Comparison of ENCODE assay signal across 9 cellular contexts in the genomic region with DNA sequence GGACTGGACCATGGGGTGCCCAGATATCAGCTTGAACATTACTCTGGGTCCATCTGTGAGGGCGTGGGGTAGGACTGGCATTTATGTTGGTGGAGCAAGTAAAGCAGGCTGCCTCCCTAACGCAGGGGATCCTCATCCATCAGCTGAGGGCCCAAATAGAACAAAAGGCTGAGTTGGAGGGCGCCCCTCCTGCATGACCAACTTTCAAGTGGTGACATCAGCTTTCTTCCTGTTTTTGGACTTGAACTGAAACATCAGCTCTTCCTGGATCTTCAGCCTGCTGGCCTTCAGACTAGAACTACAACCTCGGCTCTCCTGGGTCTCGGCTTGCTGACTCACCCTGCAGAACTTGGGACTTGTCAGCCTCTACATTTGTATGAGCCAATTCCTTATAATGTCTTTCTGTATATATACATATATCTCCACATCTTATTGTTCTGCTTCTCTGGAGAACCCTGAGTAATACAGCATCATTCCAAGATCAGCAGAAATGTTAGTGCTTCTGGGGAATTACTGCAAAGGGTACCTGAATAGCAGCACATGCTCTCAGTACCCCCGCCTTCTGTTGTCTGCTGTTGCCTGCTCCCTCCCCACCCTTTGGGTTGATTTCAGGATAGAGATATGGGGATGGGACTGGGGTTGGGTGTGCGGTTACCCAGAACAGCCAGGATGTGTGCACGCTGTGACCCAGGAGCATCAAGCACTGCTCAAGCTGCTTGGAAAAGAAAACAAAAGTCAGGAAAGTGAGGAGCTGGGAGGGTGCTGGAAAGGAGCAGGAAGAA. TPM values are rescaled to one million over a fixed set of nuclear protein-coding genes. Genes with fewer than 3 reads are reported as not detected.
DNase-seq lines count a peak whose midpoint lies in the region; ATAC-seq and TF ChIP-seq lines count a peak whose summit lies in the region.
"Had no signal": no experiment of that assay in that cellular context is flagged by ENCODE, and none has a peak within 500 bp of the region (broad histone marks: within the 10 kb centered on the region; RNA-seq: fewer than 3 reads in every experiment).

No MANE protein-coding gene starts in this region.

- H3K4me1 Mint-ChIP-seq in activated CD8-positive, alpha-beta T cell treated with anti-CD3 and anti-CD28 coated beads, Interleukin-2, amount 10 ng/mL, durations not matched to agents 7 days and 5 days (ENCODE audit: low read depth): peaks cover 64% of the 10 kb centered on the region

- peak overlapping the region; percentile 72 for H3K27ac ChIP-seq in BLaER1
- H3K27ac ChIP-seq in left lung: peak overlapping the region in 1 of 2 donors; percentile 84
- H3K27ac ChIP-seq in effector memory CD4-positive, alpha-beta T cell (ENCODE audit: insufficient read depth, low read length, poor library complexity, severe bottlenecking): no peak overlapping the region

- H3K4me3 ChIP-seq in BLaER1: no peak overlapping the region
- no peak overlapping the region for H3K4me3 ChIP-seq in left lung
- H3K4me3 ChIP-seq in effector memory CD4-positive, alpha-beta T cell (ENCODE audit: insufficient read depth, low read depth, low read length, poor library complexity, severe bottlenecking): no peak overlapping the region
- H3K4me3 ChIP-seq: coronary artery had no signal

- in situ Hi-C loops in KBM-7 (cut with MboI; ENCODE audit: low pct_unique_long_range_greater_than_20kb, low sequenced_read_pairs): no loop called here

- H3K4me2 ChIP-seq in BLaER1: peak overlapping the region; percentile 68

- H3K27ac Mint-ChIP-seq in activated CD8-positive, alpha-beta T cell treated with anti-CD3 and anti-CD28 coated beads, Interleukin-2, amount 10 ng/mL, durations not matched to agents 7 days and 5 days: peak overlapping the region; percentile 76

- no peak for TF ChIP-seq CTCF in left lung (IDR thresholded peaks at IDR 0.05)

- peaks cover 59% of the 10 kb centered on the region for H3K4me1 ChIP-seq in BLaER1
- H3K4me1 ChIP-seq in left lung: peaks cover 4 to 78% of the 10 kb centered on the region in 2 donors
- H3K4me1 ChIP-seq in effector memory CD4-positive, alpha-beta T cell (ENCODE audit: control insufficient read depth, insufficient read depth, low read length, poor library complexity, severe bottlenecking): peaks cover 21% of the 10 kb centered on the region

- peak overlapping the region; percentile 38; the same call in 1 of the 2 replicates for H3K9ac ChIP-seq in BLaER1

- intact Hi-C loops in left lung (cut with DNase I): no loop called here

- POLR2A ChIA-PET in activated CD8-positive, alpha-beta T cell treated with anti-CD3 and anti-CD28 coated beads, Interleukin-2, amount 10 ng/mL, durations not matched to agents 7 days and 5 days (lab: Charles Lee): interaction anchor here (1.1 kb wide), 1 partner anchor 13 kb away, joined by 3 read pairs; no protein-coding TSS in a partner anchor

- H3K36me3 ChIP-seq in BLaER1: peaks cover 16% of the 10 kb centered on the region
- H3K36me3 ChIP-seq in left lung: peaks cover 0 to 9% of the 10 kb centered on the region in 2 donors
- H3K36me3 ChIP-seq in effector memory CD4-positive, alpha-beta T cell (ENCODE audit: control insufficient read depth, insufficient read depth, low read length): peaks cover 6% of the 10 kb centered on the region

- no peaks in the 10 kb centered on the region for H3K27me3 Mint-ChIP-seq in activated CD8-positive, alpha-beta T cell treated with anti-CD3 and anti-CD28 coated beads, Interleukin-2, amount 10 ng/mL, durations not matched to agents 7 days and 5 days (ENCODE audit: low read depth)

- H4K20me1 ChIP-seq in BLaER1: no peaks in the 10 kb centered on the region

- H3K4me3 Mint-ChIP-seq in activated CD8-positive, alpha-beta T cell treated with anti-CD3 and anti-CD28 coated beads, Interleukin-2, amount 10 ng/mL, durations not matched to agents 7 days and 5 days: no peak overlapping the region

- H3K27me3 ChIP-seq in BLaER1 (no peaks in the 10 kb centered on the region), left lung (no peaks in the 10 kb centered on the region)
- H3K27me3 ChIP-seq in effector memory CD4-positive, alpha-beta T cell (replicated peaks; ENCODE audit: control insufficient read depth, insufficient read depth, low read length, poor library complexity, severe bottlenecking): no peaks in the 10 kb centered on the region

- ATAC-seq in activated CD8-positive, alpha-beta T cell treated with anti-CD3 and anti-CD28 coated beads, Interleukin-2, amount 10 ng/mL, durations not matched to agents 7 days and 5 days: no peak
- ATAC-seq in left lung (peak; percentile 53), HG03520 (IDR thresholded peaks at IDR 0.05; ENCODE audit: unreplicated experiment) (no peak)

- H3K36me3 Mint-ChIP-seq in activated CD8-positive, alpha-beta T cell treated with anti-CD3 and anti-CD28 coated beads, Interleukin-2, amount 10 ng/mL, durations not matched to agents 7 days and 5 days (ENCODE audit: low read depth): peaks cover 34% of the 10 kb centered on the region

- CTCF ChIA-PET in activated CD8-positive, alpha-beta T cell treated with anti-CD3 and anti-CD28 coated beads, Interleukin-2, amount 10 ng/mL, durations not matched to agents 7 days and 5 days (lab: Charles Lee): interaction anchor here (0.9 to 2.1 kb wide), 6 partner anchors 12 to 253 kb away, joined by 3 to 7 read pairs (median 4); partner anchors contain the start of gene CIAO1

- H3K9me3 Mint-ChIP-seq in activated CD8-positive, alpha-beta T cell treated with anti-CD3 and anti-CD28 coated beads, Interleukin-2, amount 10 ng/mL, durations not matched to agents 7 days and 5 days (ENCODE audit: insufficient read depth): no peaks in the 10 kb centered on the region

- H3K9me3 ChIP-seq in BLaER1 (no peaks in the 10 kb centered on the region), left lung (no peaks in the 10 kb centered on the region)
- H3K9me3 ChIP-seq in effector memory CD4-positive, alpha-beta T cell (ENCODE audit: control insufficient read depth, low read length): no peaks in the 10 kb centered on the region

- DNase-seq in KBM-7 (peak; percentile 54), left lung (peak in 1 of 2 donors; percentile 59), C1 segment of cervical spinal cord (lab: John Stamatoyannopoulos, UW) (no peak), NCI-H446 (lab: John Stamatoyannopoulos, UW) (no peak)
- DNase-seq in activated CD8-positive, alpha-beta T cell treated with anti-CD3 and anti-CD28 coated beads, Interleukin-2, amount 10 ng/mL, durations not matched to agents 7 days and 5 days: peak; percentile 24
- DNase-seq in effector memory CD4-positive, alpha-beta T cell: no peak

RNA-seq across cellular contexts. Expression of gene TMEM127, which starts 20.0 kb away (rescaled TPM):
- total RNA-seq in activated CD8-positive, alpha-beta T cell treated with anti-CD3 and anti-CD28 coated beads, Interleukin-2, amount 10 ng/mL, durations not matched to agents 7 days and 5 days: 10 to 100 TPM; 31.8 to 34.2 TPM
- total RNA-seq in left lung: 10 to 100 TPM; 66.1 to 79.9 TPM

RNA-seq across cellular contexts. Expression of gene CIAO1, which starts 20.2 kb away (rescaled TPM):
- 10 to 100 TPM; 64.9 to 65.9 TPM for total RNA-seq in activated CD8-positive, alpha-beta T cell treated with anti-CD3 and anti-CD28 coated beads, Interleukin-2, amount 10 ng/mL, durations not matched to agents 7 days and 5 days
- total RNA-seq in left lung: 10 to 100 TPM; 59.8 to 69.1 TPM

RNA-seq across cellular contexts. Expression of gene STARD7, which starts 37.2 kb away (rescaled TPM):
- 100 to 1,000 TPM; 139 to 143 TPM for total RNA-seq in activated CD8-positive, alpha-beta T cell treated with anti-CD3 and anti-CD28 coated beads, Interleukin-2, amount 10 ng/mL, durations not matched to agents 7 days and 5 days
- 100 to 1,000 TPM; 132 to 142 TPM for total RNA-seq in left lung

RNA-seq across cellular contexts. Expression of gene SNRNP200, which starts 59.5 kb away (rescaled TPM):
- total RNA-seq in activated CD8-positive, alpha-beta T cell treated with anti-CD3 and anti-CD28 coated beads, Interleukin-2, amount 10 ng/mL, durations not matched to agents 7 days and 5 days: 100 to 1,000 TPM; 177 to 181 TPM
- total RNA-seq in left lung: 10 to 100 TPM; 82.7 to 96.1 TPM

Comparison
In these comparisons a context has a peak if more than half of its experiments do, and no peak if none do; other contexts are left out.
1. DNase-seq: peak in KBM-7 (single experiment) and activated CD8-positive, alpha-beta T cell treated with anti-CD3 and anti-CD28 coated beads, Interleukin-2, amount 10 ng/mL, durations not matched to agents 7 days and 5 days (single experiment); none in C1 segment of cervical spinal cord (0 of 14), effector memory CD4-positive, alpha-beta T cell (0 of 3) and NCI-H446 (0 of 2).